In genomic region chr2:161355985-161356384, GRCh38 we compare ENCODE assay signal across 23 cellular contexts.
"Had no signal": no experiment of that assay in that cellular context is flagged by ENCODE, and none has a peak within 500 bp of the region (broad histone marks: within the 10 kb centered on the region; RNA-seq: fewer than 3 reads in every experiment).

No MANE protein-coding gene starts in this region.

- H3K4me3 ChIP-seq: dorsolateral prefrontal cortex, heart left ventricle, mucosa of descending colon, psoas muscle, spleen, thoracic aorta, transverse colon had no signal

- H3K9me3 ChIP-seq: neutrophil, psoas muscle, thoracic aorta, transverse colon had no signal

- ATAC-seq: heart left ventricle; left lobe of liver; mucosa of descending colon; naive thymus-derived CD8-positive, alpha-beta T cell; sciatic nerve; stimulated activated memory B cell treated with anti-CD40 and anti-IgM and Interleukin-4, amounts not matched to agents 10 μg/mL and 1 μg/mL and 100 μg/mL, for 72 hours had no signal

- H3K27me3 Mint-ChIP-seq: naive thymus-derived CD8-positive, alpha-beta T cell; stimulated activated memory B cell treated with anti-CD40 and anti-IgM and Interleukin-4, amounts not matched to agents 10 μg/mL and 1 μg/mL and 100 μg/mL, for 72 hours; stimulated activated naive CD8-positive, alpha-beta T cell treated with anti-CD3 and anti-CD28 coated beads, Interleukin-15, Interleukin-2, amounts not matched to agents 100 ng/mL and 50 ng/mL, for 24 hours had no signal

- H3K27ac Mint-ChIP-seq: naive thymus-derived CD8-positive, alpha-beta T cell; stimulated activated memory B cell treated with anti-CD40 and anti-IgM and Interleukin-4, amounts not matched to agents 10 μg/mL and 1 μg/mL and 100 μg/mL, for 72 hours; stimulated activated naive CD8-positive, alpha-beta T cell treated with anti-CD3 and anti-CD28 coated beads, Interleukin-15, Interleukin-2, amounts not matched to agents 100 ng/mL and 50 ng/mL, for 24 hours had no signal

- DNase-seq: cortex of kidney; dorsolateral prefrontal cortex; effector CD8-positive, alpha-beta T cell; foreskin melanocyte; heart left ventricle; hippocampal formation; kidney glomerular epithelial cell; mammary epithelial cell; mucosa of descending colon; naive thymus-derived CD8-positive, alpha-beta T cell; psoas muscle; retina; spleen; stimulated activated CD4-positive, alpha-beta T cell treated with anti-CD3 and anti-CD28 coated beads, Interleukin-15, amount 100 ng/mL, for 24 hours; stimulated activated CD4-positive, alpha-beta T cell treated with anti-CD3 and anti-CD28 coated beads, Interleukin-1b, Interleukin-23, amount 100 ng/mL, for 48 hours; stimulated activated CD4-positive, alpha-beta T cell treated with anti-CD3 and anti-CD28 coated beads, Interleukin-4, amount 100 ng/mL, for 24 hours; transverse colon had no signal

- H3K27me3 ChIP-seq: dorsolateral prefrontal cortex, heart left ventricle, neutrophil, spleen, transverse colon had no signal

- H3K36me3 ChIP-seq: heart left ventricle, neutrophil, thoracic aorta, transverse colon had no signal

- H3K4me3 Mint-ChIP-seq: naive thymus-derived CD8-positive, alpha-beta T cell; stimulated activated memory B cell treated with anti-CD40 and anti-IgM and Interleukin-4, amounts not matched to agents 10 μg/mL and 1 μg/mL and 100 μg/mL, for 72 hours; stimulated activated naive CD8-positive, alpha-beta T cell treated with anti-CD3 and anti-CD28 coated beads, Interleukin-15, Interleukin-2, amounts not matched to agents 100 ng/mL and 50 ng/mL, for 24 hours had no signal

- H3K9me3 Mint-ChIP-seq: stimulated activated memory B cell treated with anti-CD40 and anti-IgM and Interleukin-4, amounts not matched to agents 10 μg/mL and 1 μg/mL and 100 μg/mL, for 72 hours had no signal

- H3K27ac ChIP-seq: dorsolateral prefrontal cortex, heart left ventricle, neutrophil, psoas muscle, spleen, thoracic aorta, transverse colon had no signal
